Comparison of ENCODE assay signal across 17 cellular contexts in genomic region chr6:36837686-36838085, GRCh38. TPM values are rescaled to one million over a fixed set of nuclear protein-coding genes. Genes with fewer than 3 reads are reported as not detected.
DNase-seq lines count a peak whose midpoint lies in the region; ATAC-seq and TF ChIP-seq lines count a peak whose summit lies in the region.
"Had no signal": no experiment of that assay in that cellular context is flagged by ENCODE, and none has a peak within 500 bp of the region (broad histone marks: within the 10 kb centered on the region; RNA-seq: fewer than 3 reads in every experiment).

No MANE protein-coding gene starts in this region.

- H3K27ac ChIP-seq in osteoblast (ENCODE audit: low read depth, low read length) (no peak overlapping the region), smooth muscle cell (ENCODE audit: low read depth) (no peak overlapping the region)
- H3K27ac ChIP-seq: 22Rv1, HL-60 had no signal

- peak overlapping the region; percentile 12 for H3K4me3 Mint-ChIP-seq in T-helper 1 cell treated with Interleukin-12 subunit alpha and Interleukin-12 subunit beta and Interleukin-4 antibody, amounts not matched to agents 30 μg/mL and 1 μg/mL, for 36 hours
- peak overlapping the region in 2 of 3 donors; percentile 6 to 26 for H3K4me3 Mint-ChIP-seq in T-cell
- H3K4me3 Mint-ChIP-seq in endothelial cell (ENCODE audit: unreplicated experiment), result peak overlapping the region; percentile 86

- no peak for DNase-seq in T-helper 1 cell
- no peak for DNase-seq in T-cell
- no peak for DNase-seq in endothelial cell (ENCODE audit: low spot score)
- peak; percentile 80 for DNase-seq in osteoblast (ENCODE audit: insufficient read length, low spot score, missing footprints)
- DNase-seq in stimulated activated CD4-positive, alpha-beta T cell treated with anti-CD3 and anti-CD28 coated beads, Interleukin-4, amount 100 ng/mL, for 24 hours, result no peak
- DNase-seq in NCI-H2081 (lab: John Stamatoyannopoulos, UW), result no peak
- DNase-seq in smooth muscle cell (lab: John Stamatoyannopoulos, UW; ENCODE audit: unreplicated experiment), result no peak
- DNase-seq: DND-41, MV-4-11, NCI-H1417, NCI-H187 treated with DMSO at 0.1 percent for 48 hours, NCI-H526 treated with DMSO at 0.1 percent for 48 hours had no signal

- H3K79me2 ChIP-seq in osteoblast (ENCODE audit: insufficient read depth, low read length) (no peaks in the 10 kb centered on the region), smooth muscle cell (ENCODE audit: low read depth) (no peaks in the 10 kb centered on the region)

- H2AFZ ChIP-seq in osteoblast (ENCODE audit: low read length) (no peak overlapping the region), smooth muscle cell (ENCODE audit: low read depth) (no peak overlapping the region)

- H3K36me3 ChIP-seq in osteoblast (ENCODE audit: insufficient read depth, low read length) (no peaks in the 10 kb centered on the region), smooth muscle cell (ENCODE audit: low read depth) (no peaks in the 10 kb centered on the region)
- H3K36me3 ChIP-seq: HAP-1 had no signal

- no peak for TF ChIP-seq CTCF in endothelial cell (IDR thresholded peaks at IDR 0.05; ENCODE audit: unreplicated experiment)
- TF ChIP-seq CTCF in osteoblast (IDR thresholded peaks at IDR 0.05; ENCODE audit: extremely low read depth, low read depth, low read length), result no peak
- no peak for TF ChIP-seq CTCF in smooth muscle cell (IDR thresholded peaks at IDR 0.05; ENCODE audit: borderline replicate concordance, insufficient read depth, poor library complexity, severe bottlenecking)

- CTCF ChIA-PET in T-cell (lab: Charles Lee), result no interaction called here

- POLR2A ChIA-PET in T-cell (lab: Charles Lee), result interaction anchor here in 1 of 2 donors (0.6 kb wide), 1 partner anchor 527 kb away, joined by 3 read pairs; no protein-coding TSS in a partner anchor

- peaks cover 2% of the 10 kb centered on the region for H3K36me3 Mint-ChIP-seq in T-helper 1 cell treated with Interleukin-12 subunit alpha and Interleukin-12 subunit beta and Interleukin-4 antibody, amounts not matched to agents 30 μg/mL and 1 μg/mL, for 36 hours (ENCODE audit: low read depth)
- H3K36me3 Mint-ChIP-seq in T-cell (no peaks in the 10 kb centered on the region), endothelial cell (ENCODE audit: low read depth, unreplicated experiment) (peaks cover 22% of the 10 kb centered on the region)

- ATAC-seq in T-cell (replicated peaks in 1 of 4), result no peak
- ATAC-seq: K562 had no signal

- H3K4me2 ChIP-seq in osteoblast (ENCODE audit: insufficient read depth, low read length), result no peak overlapping the region
- no peak overlapping the region for H3K4me2 ChIP-seq in smooth muscle cell

- H4K20me1 ChIP-seq in osteoblast (ENCODE audit: insufficient read depth, low read length) (no peaks in the 10 kb centered on the region), smooth muscle cell (ENCODE audit: low read depth) (no peaks in the 10 kb centered on the region)

- peak overlapping the region; percentile 26 for H3K27ac Mint-ChIP-seq in T-helper 1 cell treated with Interleukin-12 subunit alpha and Interleukin-12 subunit beta and Interleukin-4 antibody, amounts not matched to agents 30 μg/mL and 1 μg/mL, for 36 hours
- no peak overlapping the region for H3K27ac Mint-ChIP-seq in T-cell
- H3K27ac Mint-ChIP-seq in endothelial cell (ENCODE audit: unreplicated experiment), result peak overlapping the region; percentile 15

- H3K4me3 ChIP-seq in osteoblast (ENCODE audit: insufficient read depth, low read length) (no peak overlapping the region), smooth muscle cell (no peak overlapping the region)
- H3K4me3 ChIP-seq: HAP-1, K562 had no signal

- H3K9me3 ChIP-seq in osteoblast (ENCODE audit: low read depth, low read length) (no peaks in the 10 kb centered on the region), smooth muscle cell (replicated peaks; ENCODE audit: low read depth) (no peaks in the 10 kb centered on the region)
- H3K9me3 ChIP-seq: HAP-1 had no signal

- H3K4me1 Mint-ChIP-seq in T-helper 1 cell treated with Interleukin-12 subunit alpha and Interleukin-12 subunit beta and Interleukin-4 antibody, amounts not matched to agents 30 μg/mL and 1 μg/mL, for 36 hours (ENCODE audit: low read depth), result peaks cover 9% of the 10 kb centered on the region
- H3K4me1 Mint-ChIP-seq in T-cell (peaks cover 7 to 14% (median 13%) of the 10 kb centered on the region in 3 donors), endothelial cell (ENCODE audit: unreplicated experiment) (peaks cover 46% of the 10 kb centered on the region)

- H3K4me1 ChIP-seq in osteoblast (ENCODE audit: insufficient read depth, low read length) (peaks cover 8% of the 10 kb centered on the region), smooth muscle cell (ENCODE audit: low read depth) (peaks cover 15% of the 10 kb centered on the region)

- H3F3A ChIP-seq in smooth muscle cell (ENCODE audit: low read depth), result peaks cover 6% of the 10 kb centered on the region

- WGBS in smooth muscle cell (ENCODE audit: low lambda C conversion rate), result 84% methylated on average over 6 of the region's 6 CpGs

- no peaks in the 10 kb centered on the region for H3K9me3 Mint-ChIP-seq in T-helper 1 cell treated with Interleukin-12 subunit alpha and Interleukin-12 subunit beta and Interleukin-4 antibody, amounts not matched to agents 30 μg/mL and 1 μg/mL, for 36 hours
- H3K9me3 Mint-ChIP-seq in T-cell (no peaks in the 10 kb centered on the region), endothelial cell (ENCODE audit: unreplicated experiment) (no peaks in the 10 kb centered on the region)

- no peak overlapping the region for H3K9ac ChIP-seq in smooth muscle cell (ENCODE audit: low read depth)

- H3K27me3 ChIP-seq in osteoblast (ENCODE audit: insufficient read depth, low read length) (peaks cover 23% of the 10 kb centered on the region), smooth muscle cell (ENCODE audit: low read depth) (peaks cover 37% of the 10 kb centered on the region)

- peaks cover 51% of the 10 kb centered on the region for H3K27me3 Mint-ChIP-seq in T-helper 1 cell treated with Interleukin-12 subunit alpha and Interleukin-12 subunit beta and Interleukin-4 antibody, amounts not matched to agents 30 μg/mL and 1 μg/mL, for 36 hours (ENCODE audit: low read depth)
- H3K27me3 Mint-ChIP-seq in T-cell, result peaks cover 18 to 31% of the 10 kb centered on the region in 2 donors
- H3K27me3 Mint-ChIP-seq in endothelial cell (ENCODE audit: unreplicated experiment), result peaks cover 11% of the 10 kb centered on the region

RNA-seq across cellular contexts. Expression of gene CPNE5, which starts 1.6 kb away (rescaled TPM):
- 1 to 10 TPM in 3 of 5 donors, under 1 TPM in 2; 0.73 to 1.8 (median 1.1) TPM for total RNA-seq in T-cell
- 24.9 TPM for total RNA-seq in endothelial cell (ENCODE audit: unreplicated experiment)
- under 0.01 TPM in 1 of 2 replicates, not detected in the other for total RNA-seq in osteoblast
- total RNA-seq in smooth muscle cell, result 0.31 TPM in 1 of 2 replicates, not detected in the other
- 0.43 and 1.0 TPM in 2 replicates for polyA plus RNA-seq in smooth muscle cell

RNA-seq across cellular contexts. Expression of gene PPIL1, which starts 36.9 kb away (rescaled TPM):
- total RNA-seq in T-cell (10 to 100 TPM in 3 of 5 donors, 1 to 10 TPM in 2; 5.0 to 14.4 (median 10.6) TPM), endothelial cell (ENCODE audit: unreplicated experiment) (33.4 TPM), osteoblast (9.8 and 10.9 TPM in 2 replicates), smooth muscle cell (49.3 and 57.6 TPM in 2 replicates)
- polyA plus RNA-seq in smooth muscle cell, result 34.6 and 45.4 TPM in 2 replicates

RNA-seq across cellular contexts. Expression of gene C6orf89, which starts 48.1 kb away (rescaled TPM):
- 10 to 100 TPM; 32.6 to 57.9 (median 46.1) TPM for total RNA-seq in T-cell
- 43.2 TPM for total RNA-seq in endothelial cell (ENCODE audit: unreplicated experiment)
- total RNA-seq in osteoblast, result 59.0 and 60.1 TPM in 2 replicates
- total RNA-seq in smooth muscle cell, result 40.7 and 45.7 TPM in 2 replicates
- 43.7 and 44.6 TPM in 2 replicates for polyA plus RNA-seq in smooth muscle cell

Comparison
In these comparisons a context has a peak if more than half of its experiments do, and no peak if none do; other contexts are left out.
1. H3K27ac Mint-ChIP-seq: peak in T-helper 1 cell treated with Interleukin-12 subunit alpha and Interleukin-12 subunit beta and Interleukin-4 antibody, amounts not matched to agents 30 μg/mL and 1 μg/mL, for 36 hours (single experiment) and endothelial cell (single experiment); none in T-cell (0 of 2).
2. H3K4me3 Mint-ChIP-seq: peak in every context shown above with its lines; median percentile 86 in endothelial cell; 16 in T-cell; 12 in T-helper 1 cell treated with Interleukin-12 subunit alpha and Interleukin-12 subunit beta and Interleukin-4 antibody, amounts not matched to agents 30 μg/mL and 1 μg/mL, for 36 hours.